Comparison of ENCODE assay signal across 14 cellular contexts in the genomic region with DNA sequence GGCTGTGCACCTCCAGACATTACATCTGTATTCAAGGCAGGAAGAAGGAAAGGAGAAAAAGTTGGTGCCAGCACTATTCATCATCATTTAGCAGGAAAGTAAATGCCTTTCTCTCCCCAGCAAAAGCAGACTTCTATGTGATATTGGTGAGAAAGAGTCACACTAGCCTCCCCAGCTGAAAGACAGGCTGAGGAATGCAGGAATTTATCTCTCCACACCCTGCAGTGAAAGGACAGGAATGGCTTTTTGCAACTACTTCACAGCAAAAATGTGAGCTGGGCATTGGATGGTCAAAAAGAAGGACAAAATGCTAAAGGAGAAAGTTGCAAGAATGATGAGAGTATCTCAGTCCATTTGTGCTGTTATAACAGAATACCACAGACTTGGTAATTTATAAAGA.
A peak's percentile ranks its signal among the peaks of the same experiment; 100 is the strongest.
DNase-seq lines count a peak whose midpoint lies in the region; ATAC-seq and TF ChIP-seq lines count a peak whose summit lies in the region.
"Had no signal": no experiment of that assay in that cellular context is flagged by ENCODE, and none has a peak within 500 bp of the region (broad histone marks: within the 10 kb centered on the region; RNA-seq: fewer than 3 reads in every experiment).

No MANE protein-coding gene starts in this region.

- ATAC-seq in GM23338, result no peak
- ATAC-seq in HG03460 (IDR thresholded peaks at IDR 0.05; ENCODE audit: unreplicated experiment), result no peak
- ATAC-seq: K562 had no signal

- no peaks in the 10 kb centered on the region; the same call in 1 of the 3 replicates for H3K9me3 Mint-ChIP-seq in GM23338
- H3K9me3 Mint-ChIP-seq: HFFc6 had no signal

- DNase-seq in AG20443 (ENCODE audit: low spot score), result peak; percentile 59
- DNase-seq in GM23338 (ENCODE audit: low spot score), result peak; percentile 14
- peak; percentile 15 for DNase-seq in fibroblast of peridontal ligament (ENCODE audit: extremely low read depth)
- DNase-seq in NCI-H524 treated with DMSO at 0.1 percent for 48 hours (lab: John Stamatoyannopoulos, UW), result no peak
- no peak for DNase-seq in LoVo (ENCODE audit: low spot score)
- DNase-seq in activated CD4-positive, alpha-beta T cell treated with anti-CD3 and anti-CD28 coated beads, Interleukin-2, amount 50 U/mL, for 4 hours, result no peak
- DNase-seq: CD4-positive, CD25-positive, alpha-beta regulatory T cell; DMS53; HCEC 1CT; HFFc6 had no signal

- H3K27me3 Mint-ChIP-seq in GM23338 (ENCODE audit: insufficient read depth, low read depth, poor library complexity), result no peaks in the 10 kb centered on the region
- H3K27me3 Mint-ChIP-seq: CD4-positive, CD25-positive, alpha-beta regulatory T cell had no signal

- no peak overlapping the region for H2AFZ ChIP-seq in GM23338

- no peaks in the 10 kb centered on the region for H3K4me1 Mint-ChIP-seq in GM23338
- H3K4me1 Mint-ChIP-seq: CD4-positive, CD25-positive, alpha-beta regulatory T cell had no signal

- H3K4me1 ChIP-seq in GM23338 (ENCODE audit: insufficient read depth), result no peaks in the 10 kb centered on the region

- H3K9me2 ChIP-seq in GM23338 (ENCODE audit: insufficient read depth), result 0 out of 2 replicates have a peak, but pooled peaks cover 18% of the 10 kb centered on the region

- no peak overlapping the region for H3K27ac ChIP-seq in GM23338 (ENCODE audit: low read depth)
- H3K27ac ChIP-seq: BLaER1 treated with 17β-estradiol and CSF1 and Interleukin-3, amounts not matched to agents 10 nM and 100 nM; HL-60 had no signal

- H3K4me3 ChIP-seq in GM23338, result no peak overlapping the region
- H3K4me3 ChIP-seq: BLaER1 treated with 17β-estradiol and CSF1 and Interleukin-3, amounts not matched to agents 10 nM and 100 nM; K562 had no signal

- H3K27ac Mint-ChIP-seq in GM23338, result no peak overlapping the region
- H3K27ac Mint-ChIP-seq: CD4-positive, CD25-positive, alpha-beta regulatory T cell; HFFc6 had no signal

- no peak overlapping the region for H3K4me2 ChIP-seq in GM23338
- H3K4me2 ChIP-seq: BLaER1 treated with 17β-estradiol and CSF1 and Interleukin-3, amounts not matched to agents 10 nM and 100 nM had no signal

- no peaks in the 10 kb centered on the region for H3K36me3 ChIP-seq in GM23338 (ENCODE audit: insufficient read depth)
- H3K36me3 ChIP-seq: BLaER1 treated with 17β-estradiol and CSF1 and Interleukin-3, amounts not matched to agents 10 nM and 100 nM had no signal

- H4K20me1 ChIP-seq in GM23338 (replicated peaks; ENCODE audit: insufficient read depth), result no peaks in the 10 kb centered on the region
- H4K20me1 ChIP-seq: BLaER1 treated with 17β-estradiol and CSF1 and Interleukin-3, amounts not matched to agents 10 nM and 100 nM had no signal

- no peak overlapping the region for H3K4me3 Mint-ChIP-seq in GM23338
- H3K4me3 Mint-ChIP-seq: CD4-positive, CD25-positive, alpha-beta regulatory T cell; HFFc6 had no signal

- no peaks in the 10 kb centered on the region for H3K36me3 Mint-ChIP-seq in GM23338 (ENCODE audit: low read depth)
- H3K36me3 Mint-ChIP-seq: CD4-positive, CD25-positive, alpha-beta regulatory T cell had no signal

- H3K27me3 ChIP-seq in GM23338 (ENCODE audit: insufficient read depth), result no peaks in the 10 kb centered on the region
- H3K27me3 ChIP-seq: BLaER1 treated with 17β-estradiol and CSF1 and Interleukin-3, amounts not matched to agents 10 nM and 100 nM had no signal

- H3K79me2 ChIP-seq in GM23338 (replicated peaks; ENCODE audit: insufficient read depth), result no peaks in the 10 kb centered on the region

- H3F3A ChIP-seq in GM23338 (replicated peaks; ENCODE audit: low read depth), result no peaks in the 10 kb centered on the region

- no peak for TF ChIP-seq CTCF in GM23338 (conservative IDR thresholded peaks at IDR 0.05; ENCODE audit: low read depth in 2 of 2)

TF ChIP-seq in GM23338, 12 proteins besides CTCF, POLR2A, EP300 and RAD21 (continues in another document):
- TF ChIP-seq EZH2 (IDR thresholded peaks at IDR 0.05; ENCODE audit: low read depth, unreplicated experiment) (no peak), ZNF331 (CRISPR knock-in tag; IDR thresholded peaks at IDR 0.05; ENCODE audit: low read depth) (no peak), STAT1 (IDR thresholded peaks at IDR 0.05; ENCODE audit: unreplicated experiment) (no peak), POLR2AphosphoS5 (IDR thresholded peaks at IDR 0.05; ENCODE audit: low read depth) (no peak)
- TF ChIP-seq, protein P1, sequence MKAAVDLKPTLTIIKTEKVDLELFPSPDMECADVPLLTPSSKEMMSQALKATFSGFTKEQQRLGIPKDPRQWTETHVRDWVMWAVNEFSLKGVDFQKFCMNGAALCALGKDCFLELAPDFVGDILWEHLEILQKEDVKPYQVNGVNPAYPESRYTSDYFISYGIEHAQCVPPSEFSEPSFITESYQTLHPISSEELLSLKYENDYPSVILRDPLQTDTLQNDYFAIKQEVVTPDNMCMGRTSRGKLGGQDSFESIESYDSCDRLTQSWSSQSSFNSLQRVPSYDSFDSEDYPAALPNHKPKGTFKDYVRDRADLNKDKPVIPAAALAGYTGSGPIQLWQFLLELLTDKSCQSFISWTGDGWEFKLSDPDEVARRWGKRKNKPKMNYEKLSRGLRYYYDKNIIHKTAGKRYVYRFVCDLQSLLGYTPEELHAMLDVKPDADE (IDR thresholded peaks at IDR 0.05), result no peak
- TF ChIP-seq, protein P2, sequence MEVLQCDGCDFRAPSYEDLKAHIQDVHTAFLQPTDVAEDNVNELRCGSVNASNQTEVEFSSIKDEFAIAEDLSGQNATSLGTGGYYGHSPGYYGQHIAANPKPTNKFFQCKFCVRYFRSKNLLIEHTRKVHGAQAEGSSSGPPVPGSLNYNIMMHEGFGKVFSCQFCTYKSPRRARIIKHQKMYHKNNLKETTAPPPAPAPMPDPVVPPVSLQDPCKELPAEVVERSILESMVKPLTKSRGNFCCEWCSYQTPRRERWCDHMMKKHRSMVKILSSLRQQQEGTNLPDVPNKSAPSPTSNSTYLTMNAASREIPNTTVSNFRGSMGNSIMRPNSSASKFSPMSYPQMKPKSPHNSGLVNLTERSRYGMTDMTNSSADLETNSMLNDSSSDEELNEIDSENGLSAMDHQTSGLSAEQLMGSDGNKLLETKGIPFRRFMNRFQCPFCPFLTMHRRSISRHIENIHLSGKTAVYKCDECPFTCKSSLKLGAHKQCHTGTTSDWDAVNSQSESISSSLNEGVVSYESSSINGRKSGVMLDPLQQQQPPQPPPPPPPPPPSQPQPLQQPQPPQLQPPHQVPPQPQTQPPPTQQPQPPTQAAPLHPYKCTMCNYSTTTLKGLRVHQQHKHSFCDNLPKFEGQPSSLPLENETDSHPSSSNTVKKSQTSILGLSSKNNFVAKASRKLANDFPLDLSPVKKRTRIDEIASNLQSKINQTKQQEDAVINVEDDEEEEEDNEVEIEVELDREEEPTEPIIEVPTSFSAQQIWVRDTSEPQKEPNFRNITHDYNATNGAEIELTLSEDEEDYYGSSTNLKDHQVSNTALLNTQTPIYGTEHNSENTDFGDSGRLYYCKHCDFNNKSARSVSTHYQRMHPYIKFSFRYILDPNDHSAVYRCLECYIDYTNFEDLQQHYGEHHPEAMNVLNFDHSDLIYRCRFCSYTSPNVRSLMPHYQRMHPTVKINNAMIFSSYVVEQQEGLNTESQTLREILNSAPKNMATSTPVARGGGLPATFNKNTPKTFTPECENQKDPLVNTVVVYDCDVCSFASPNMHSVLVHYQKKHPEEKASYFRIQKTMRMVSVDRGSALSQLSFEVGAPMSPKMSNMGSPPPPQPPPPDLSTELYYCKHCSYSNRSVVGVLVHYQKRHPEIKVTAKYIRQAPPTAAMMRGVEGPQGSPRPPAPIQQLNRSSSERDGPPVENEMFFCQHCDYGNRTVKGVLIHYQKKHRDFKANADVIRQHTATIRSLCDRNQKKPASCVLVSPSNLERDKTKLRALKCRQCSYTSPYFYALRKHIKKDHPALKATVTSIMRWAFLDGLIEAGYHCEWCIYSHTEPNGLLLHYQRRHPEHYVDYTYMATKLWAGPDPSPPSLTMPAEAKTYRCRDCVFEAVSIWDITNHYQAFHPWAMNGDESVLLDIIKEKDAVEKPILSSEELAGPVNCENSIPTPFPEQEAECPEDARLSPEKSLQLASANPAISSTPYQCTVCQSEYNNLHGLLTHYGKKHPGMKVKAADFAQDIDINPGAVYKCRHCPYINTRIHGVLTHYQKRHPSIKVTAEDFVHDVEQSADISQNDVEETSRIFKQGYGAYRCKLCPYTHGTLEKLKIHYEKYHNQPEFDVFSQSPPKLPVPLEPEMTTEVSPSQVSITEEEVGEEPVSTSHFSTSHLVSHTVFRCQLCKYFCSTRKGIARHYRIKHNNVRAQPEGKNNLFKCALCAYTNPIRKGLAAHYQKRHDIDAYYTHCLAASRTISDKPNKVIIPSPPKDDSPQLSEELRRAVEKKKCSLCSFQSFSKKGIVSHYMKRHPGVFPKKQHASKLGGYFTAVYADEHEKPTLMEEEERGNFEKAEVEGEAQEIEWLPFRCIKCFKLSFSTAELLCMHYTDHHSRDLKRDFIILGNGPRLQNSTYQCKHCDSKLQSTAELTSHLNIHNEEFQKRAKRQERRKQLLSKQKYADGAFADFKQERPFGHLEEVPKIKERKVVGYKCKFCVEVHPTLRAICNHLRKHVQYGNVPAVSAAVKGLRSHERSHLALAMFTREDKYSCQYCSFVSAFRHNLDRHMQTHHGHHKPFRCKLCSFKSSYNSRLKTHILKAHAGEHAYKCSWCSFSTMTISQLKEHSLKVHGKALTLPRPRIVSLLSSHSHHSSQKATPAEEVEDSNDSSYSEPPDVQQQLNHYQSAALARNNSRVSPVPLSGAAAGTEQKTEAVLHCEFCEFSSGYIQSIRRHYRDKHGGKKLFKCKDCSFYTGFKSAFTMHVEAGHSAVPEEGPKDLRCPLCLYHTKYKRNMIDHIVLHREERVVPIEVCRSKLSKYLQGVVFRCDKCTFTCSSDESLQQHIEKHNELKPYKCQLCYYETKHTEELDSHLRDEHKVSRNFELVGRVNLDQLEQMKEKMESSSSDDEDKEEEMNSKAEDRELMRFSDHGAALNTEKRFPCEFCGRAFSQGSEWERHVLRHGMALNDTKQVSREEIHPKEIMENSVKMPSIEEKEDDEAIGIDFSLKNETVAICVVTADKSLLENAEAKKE (CRISPR knock-in tag; IDR thresholded peaks at IDR 0.05), result no peak

Comparison
In these comparisons a context has a peak if more than half of its experiments do, and no peak if none do; other contexts are left out.
1. DNase-seq: peak in AG20443 (single experiment), GM23338 (single experiment) and fibroblast of peridontal ligament (single experiment); none in NCI-H524 treated with DMSO at 0.1 percent for 48 hours (single experiment), LoVo (single experiment) and activated CD4-positive, alpha-beta T cell treated with anti-CD3 and anti-CD28 coated beads, Interleukin-2, amount 50 U/mL, for 4 hours (0 of 2).